Comparison of ENCODE assay signal across 16 cellular contexts in the genomic region with DNA sequence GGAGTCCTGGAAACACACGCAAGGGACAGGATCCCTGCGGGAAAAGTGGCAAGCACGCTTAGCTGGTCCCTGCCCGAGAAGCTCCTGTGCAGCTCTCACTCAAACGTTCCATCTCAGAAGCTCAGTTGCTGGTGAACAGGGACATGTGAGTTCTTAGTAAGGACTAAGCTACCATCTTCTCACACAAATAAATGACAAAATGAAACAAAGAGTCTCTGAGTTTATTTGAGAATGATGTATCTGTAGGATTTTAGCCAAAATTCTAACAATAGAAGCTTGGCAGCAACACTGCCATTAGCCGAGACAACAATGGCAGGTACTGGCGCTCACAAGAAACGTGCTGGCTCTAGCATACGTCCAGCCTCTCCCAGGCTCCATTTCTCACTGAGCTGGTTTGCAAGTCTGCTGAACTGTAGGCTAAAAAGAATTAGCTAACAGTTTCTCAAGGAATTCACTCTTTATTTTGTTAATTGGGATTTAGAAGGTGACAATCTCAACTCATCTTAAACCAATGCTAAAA.
"Had no signal": no experiment of that assay in that cellular context is flagged by ENCODE, and none has a peak within 500 bp of the region (broad histone marks: within the 10 kb centered on the region; RNA-seq: fewer than 3 reads in every experiment).

No MANE protein-coding gene starts in this region.

- H3K27me3 Mint-ChIP-seq: activated CD4-positive, alpha-beta T cell treated with anti-CD3 and anti-CD28 coated beads for 36 hours; activated CD8-positive, alpha-beta T cell treated with anti-CD3 and anti-CD28 coated beads for 36 hours; activated naive CD8-positive, alpha-beta T cell treated with anti-CD3 and anti-CD28 coated beads for 36 hours; stimulated activated naive CD8-positive, alpha-beta T cell treated with anti-CD3 and anti-CD28 coated beads, Interleukin-15, amount 100 ng/mL, for 72 hours; T-cell had no signal

- DNase-seq: activated CD4-positive, alpha-beta T cell treated with anti-CD3 and anti-CD28 coated beads for 36 hours; activated CD8-positive, alpha-beta memory T cell treated with anti-CD3 and anti-CD28 coated beads, Interleukin-2, amount 50 U/mL, for 4 hours; activated CD8-positive, alpha-beta T cell treated with anti-CD3 and anti-CD28 coated beads for 36 hours; activated gamma-delta T cell treated with Interleukin-2 at 50 U/mL for 16 hours; activated naive CD8-positive, alpha-beta T cell treated with anti-CD3 and anti-CD28 coated beads for 36 hours; activated T-cell treated with anti-CD3 and anti-CD28 coated beads, Interleukin-2, amount 50 U/mL, for 72 hours; effector CD8-positive, alpha-beta T cell; erythroblast; nephron progenitor cell; stimulated activated CD4-positive, alpha-beta T cell treated with anti-CD3 and anti-CD28 coated beads, Interleukin-15, amount 100 ng/mL, for 24 hours; stimulated activated CD4-positive, alpha-beta T cell treated with anti-CD3 and anti-CD28 coated beads, Interleukin-4, amount 100 ng/mL, for 4 hours; stimulated activated naive CD8-positive, alpha-beta T cell treated with anti-CD3 and anti-CD28 coated beads, Interleukin-15, amount 100 ng/mL, for 72 hours; T-cell; WERI-Rb-1 had no signal

- H3K27ac ChIP-seq: thoracic aorta, WERI-Rb-1 had no signal

- ATAC-seq: activated CD4-positive, alpha-beta T cell treated with anti-CD3 and anti-CD28 coated beads for 36 hours; activated CD8-positive, alpha-beta T cell treated with anti-CD3 and anti-CD28 coated beads for 36 hours; activated T-cell treated with anti-CD3 and anti-CD28 coated beads, Interleukin-2, amount 50 U/mL, for 72 hours; stimulated activated naive CD8-positive, alpha-beta T cell treated with anti-CD3 and anti-CD28 coated beads, Interleukin-15, amount 100 ng/mL, for 72 hours; T-cell had no signal

- H3K27me3 ChIP-seq: heart left ventricle had no signal

- H3K9me3 Mint-ChIP-seq: activated CD8-positive, alpha-beta T cell treated with anti-CD3 and anti-CD28 coated beads for 36 hours; activated naive CD8-positive, alpha-beta T cell treated with anti-CD3 and anti-CD28 coated beads for 36 hours; activated T-cell treated with anti-CD3 and anti-CD28 coated beads, Interleukin-2, amount 50 U/mL, for 72 hours; stimulated activated naive CD8-positive, alpha-beta T cell treated with anti-CD3 and anti-CD28 coated beads, Interleukin-15, amount 100 ng/mL, for 72 hours; T-cell had no signal

- H3K27ac Mint-ChIP-seq: activated CD4-positive, alpha-beta T cell treated with anti-CD3 and anti-CD28 coated beads for 36 hours; activated CD8-positive, alpha-beta T cell treated with anti-CD3 and anti-CD28 coated beads for 36 hours; activated naive CD8-positive, alpha-beta T cell treated with anti-CD3 and anti-CD28 coated beads for 36 hours; nephron progenitor cell; stimulated activated naive CD8-positive, alpha-beta T cell treated with anti-CD3 and anti-CD28 coated beads, Interleukin-15, amount 100 ng/mL, for 72 hours; T-cell had no signal

- H3K9me3 ChIP-seq: heart left ventricle, thoracic aorta had no signal

- H3K4me3 Mint-ChIP-seq: activated CD4-positive, alpha-beta T cell treated with anti-CD3 and anti-CD28 coated beads for 36 hours; activated CD8-positive, alpha-beta T cell treated with anti-CD3 and anti-CD28 coated beads for 36 hours; activated naive CD8-positive, alpha-beta T cell treated with anti-CD3 and anti-CD28 coated beads for 36 hours; activated T-cell treated with anti-CD3 and anti-CD28 coated beads, Interleukin-2, amount 50 U/mL, for 72 hours; nephron progenitor cell; stimulated activated naive CD8-positive, alpha-beta T cell treated with anti-CD3 and anti-CD28 coated beads, Interleukin-15, amount 100 ng/mL, for 72 hours; T-cell had no signal

- H3K4me3 ChIP-seq: heart left ventricle, thoracic aorta had no signal

- H3K4me1 Mint-ChIP-seq: nephron progenitor cell, T-cell had no signal
